1 cellular context compared by ENCODE assay signal in genomic region chr2:230665263-230665691, GRCh38.
TF ChIP-seq lines count a peak whose summit lies in the region.

No MANE protein-coding gene starts in this region.

TF ChIP-seq in IMR-90, 13 proteins besides CTCF, POLR2A, EP300 and RAD21:
- TF ChIP-seq MAZ (IDR thresholded peaks at IDR 0.05; ENCODE audit: borderline replicate concordance, low read depth, low read length): no peak
- TF ChIP-seq RFX5 (IDR thresholded peaks at IDR 0.05; ENCODE audit: low read depth, low read length): no peak
- TF ChIP-seq MXI1 (IDR thresholded peaks at IDR 0.05; ENCODE audit: borderline replicate concordance, low read depth, low read length): no peak
- TF ChIP-seq ELK1 (IDR thresholded peaks at IDR 0.05; ENCODE audit: borderline replicate concordance, low read depth, low read length): no peak
- TF ChIP-seq RCOR1 (IDR thresholded peaks at IDR 0.05; ENCODE audit: insufficient replicate concordance, low read length): no peak
- TF ChIP-seq BHLHE40 (IDR thresholded peaks at IDR 0.05; ENCODE audit: low read depth, low read length): no peak
- TF ChIP-seq FOS (IDR thresholded peaks at IDR 0.05; ENCODE audit: low read depth, low read length): no peak
- TF ChIP-seq CEBPB (IDR thresholded peaks at IDR 0.05; ENCODE audit: low read depth, low read length): no peak
- no peak for TF ChIP-seq MAFK (IDR thresholded peaks at IDR 0.05; ENCODE audit: low read depth, low read length)
- TF ChIP-seq NFE2L2 (IDR thresholded peaks at IDR 0.05; ENCODE audit: low read depth, low read length): no peak
- no peak for TF ChIP-seq USF2 (IDR thresholded peaks at IDR 0.05; ENCODE audit: low read depth, low read length)
- TF ChIP-seq CHD1 (IDR thresholded peaks at IDR 0.05; ENCODE audit: low read depth, low read length): no peak
- TF ChIP-seq SMC3 (IDR thresholded peaks at IDR 0.05; ENCODE audit: low read depth, low read length): no peak
